In the genomic region with DNA sequence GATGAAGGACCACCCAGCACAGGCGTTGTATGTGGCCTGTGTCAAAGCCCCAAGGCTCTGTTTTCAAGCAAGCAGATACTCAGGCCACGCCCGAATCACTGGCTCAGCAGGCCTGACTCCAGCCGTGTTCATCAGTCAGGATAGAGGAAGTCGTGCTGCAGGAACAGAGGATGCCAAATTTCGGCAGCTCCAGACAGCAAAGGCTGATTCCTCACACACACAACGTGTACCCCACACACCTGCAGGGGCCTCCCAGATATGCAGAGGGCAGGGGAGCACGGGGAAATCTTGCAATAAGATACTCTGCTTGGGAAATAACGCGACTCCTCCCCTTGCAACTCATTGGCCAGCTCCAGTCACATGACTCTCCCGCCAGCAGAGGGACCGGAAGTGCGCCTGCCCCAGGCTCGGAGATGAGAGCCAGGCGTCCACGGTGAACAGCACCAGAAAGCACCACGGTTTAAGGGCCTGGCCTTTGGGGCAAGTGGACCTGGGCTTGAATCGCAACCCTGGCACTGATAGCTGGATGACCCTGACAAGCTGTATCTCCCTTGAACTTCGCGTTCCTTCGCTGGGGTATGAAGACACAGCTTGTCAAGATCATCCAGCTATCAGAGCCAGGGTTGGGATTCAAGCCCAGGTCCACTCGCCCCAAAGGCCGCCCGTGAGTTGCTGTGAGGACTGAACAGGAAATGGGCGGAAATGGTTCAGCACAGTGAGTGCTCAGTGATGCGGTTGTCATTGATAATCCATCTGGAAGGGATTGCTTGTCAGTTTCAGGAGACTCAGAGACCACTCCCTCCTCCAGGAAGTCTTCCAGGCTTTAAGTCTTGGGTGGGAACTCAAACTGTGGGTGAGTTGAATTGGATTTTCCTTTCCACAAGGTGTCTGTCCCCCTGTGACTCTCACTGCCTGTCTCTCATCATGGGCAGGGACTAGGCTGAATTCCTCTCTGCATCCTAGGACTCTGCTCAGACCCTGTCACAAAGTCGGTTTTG, we compare ENCODE assay signal across 1 cellular context.
TF ChIP-seq lines count a peak whose summit lies in the region.

No MANE protein-coding gene starts in this region.

TF ChIP-seq in K562, 482 proteins besides CTCF, POLR2A, EP300 and RAD21 (continued from another document):
- TF ChIP-seq, protein P1, sequence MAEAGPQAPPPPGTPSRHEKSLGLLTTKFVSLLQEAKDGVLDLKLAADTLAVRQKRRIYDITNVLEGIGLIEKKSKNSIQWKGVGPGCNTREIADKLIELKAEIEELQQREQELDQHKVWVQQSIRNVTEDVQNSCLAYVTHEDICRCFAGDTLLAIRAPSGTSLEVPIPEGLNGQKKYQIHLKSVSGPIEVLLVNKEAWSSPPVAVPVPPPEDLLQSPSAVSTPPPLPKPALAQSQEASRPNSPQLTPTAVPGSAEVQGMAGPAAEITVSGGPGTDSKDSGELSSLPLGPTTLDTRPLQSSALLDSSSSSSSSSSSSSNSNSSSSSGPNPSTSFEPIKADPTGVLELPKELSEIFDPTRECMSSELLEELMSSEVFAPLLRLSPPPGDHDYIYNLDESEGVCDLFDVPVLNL (CRISPR knock-in tag; IDR thresholded peaks at IDR 0.05; ENCODE audit: low read depth) = 0 out of 2 replicates have a peak, but pooled peaks have one; percentile 16
